ENCODE assay signal across 12 cellular contexts in the genomic region with DNA sequence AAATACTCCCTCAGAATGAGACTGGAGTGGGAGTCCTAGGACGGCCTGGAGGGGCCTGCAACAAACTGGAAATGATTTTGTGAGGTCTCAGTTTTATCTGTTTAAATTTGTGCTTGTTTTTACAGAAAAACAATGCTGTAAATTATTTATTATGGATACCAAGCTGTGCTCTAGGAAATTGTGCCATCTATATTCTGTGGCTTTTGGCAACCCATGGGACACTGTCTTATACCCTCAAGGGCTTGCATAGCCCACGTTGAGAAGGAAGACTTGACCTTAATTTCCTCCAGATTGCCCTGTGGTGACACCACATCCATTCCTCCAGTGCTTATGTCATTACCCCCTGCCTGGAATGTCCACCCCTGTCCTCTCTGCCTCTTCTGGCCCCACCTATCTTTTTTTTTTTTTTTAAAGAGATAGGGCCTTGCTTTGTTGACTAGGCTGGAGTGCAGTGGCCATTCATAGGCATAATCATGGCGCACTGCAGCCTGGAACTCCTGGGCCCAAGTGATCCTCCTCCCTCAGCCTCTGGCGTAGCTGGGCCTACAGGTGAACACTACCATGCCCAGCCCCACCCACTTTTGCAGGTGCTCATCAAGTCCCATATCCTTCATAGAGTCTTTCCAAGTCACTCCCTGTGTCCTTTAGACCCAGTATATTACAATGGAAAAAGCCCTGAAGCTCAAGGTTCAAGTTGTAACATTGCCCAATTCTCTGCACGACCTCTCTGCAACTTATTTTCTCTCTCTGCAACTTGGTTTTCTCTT.
DNase-seq lines count a peak whose midpoint lies in the region; ATAC-seq and TF ChIP-seq lines count a peak whose summit lies in the region.
"Had no signal": no experiment of that assay in that cellular context is flagged by ENCODE, and none has a peak within 500 bp of the region (broad histone marks: within the 10 kb centered on the region; RNA-seq: fewer than 3 reads in every experiment).

No MANE protein-coding gene starts in this region.

- H3K27me3 Mint-ChIP-seq in HFFc6 (ENCODE audit: insufficient read depth): peaks cover 2% of the 10 kb centered on the region; the same call in 1 of the 2 replicates

- H3K36me3 ChIP-seq in left lung (no peaks in the 10 kb centered on the region), WERI-Rb-1 (no peaks in the 10 kb centered on the region)

- H3K9me3 Mint-ChIP-seq in HFFc6: no peaks in the 10 kb centered on the region

- intact Hi-C loops in left lung (cut with DNase I): no loop called here

- H3K27me3 ChIP-seq in left lung (no peaks in the 10 kb centered on the region), WERI-Rb-1 (ENCODE audit: insufficient read depth, low read depth, severe bottlenecking) (peaks cover 12% of the 10 kb centered on the region)

- no peaks in the 10 kb centered on the region for H3K36me3 Mint-ChIP-seq in HFFc6 (ENCODE audit: low read depth)

- no peak overlapping the region for H3K4me3 ChIP-seq in left lung
- H3K4me3 ChIP-seq in WERI-Rb-1 (ENCODE audit: low read depth, low read length): no peak overlapping the region

- H3K27ac ChIP-seq in left lung (no peak overlapping the region), WERI-Rb-1 (no peak overlapping the region)
- H3K27ac ChIP-seq: parathyroid adenoma had no signal

- no peaks in the 10 kb centered on the region for H3K9me3 ChIP-seq in left lung
- no peaks in the 10 kb centered on the region for H3K9me3 ChIP-seq in WERI-Rb-1 (ENCODE audit: severe bottlenecking)

- TF ChIP-seq CTCF in HFFc6 (IDR thresholded peaks at IDR 0.05) (no peak), left lung (IDR thresholded peaks at IDR 0.05) (no peak), WERI-Rb-1 (IDR thresholded peaks at IDR 0.05; ENCODE audit: low read depth, low read length) (no peak)

- DNase-seq in A172 (ENCODE audit: low spot score) (peak; percentile 76), HFFc6 (peak; percentile 60), astrocyte of the hippocampus (ENCODE audit: low read depth, low spot score) (peak; percentile 57), left lung (no peak), WERI-Rb-1 (no peak)
- no peak for DNase-seq in stimulated activated CD4-positive, alpha-beta T cell treated with anti-CD3 and anti-CD28 coated beads, Interleukin-2, amount 100 ng/mL, for 24 hours
- DNase-seq: activated effector memory CD4-positive, alpha-beta T cell treated with Interleukin-2 at 50 U/mL for 16 hours; NCI-H1048 had no signal

- H3K27ac Mint-ChIP-seq in HFFc6: peak overlapping the region; percentile 96

- ATAC-seq in left lung (peak; percentile 48), GM19328 (IDR thresholded peaks at IDR 0.05; ENCODE audit: unreplicated experiment) (no peak), GM21723 (IDR thresholded peaks at IDR 0.05; ENCODE audit: unreplicated experiment) (no peak)
- ATAC-seq: activated CD4-positive, CD25-positive, alpha-beta regulatory T cell treated with anti-CD3 and anti-CD28 coated beads, Interleukin-2, amount 50 U/mL, for 24 hours had no signal

- H3K4me1 ChIP-seq in left lung: no peaks in the 10 kb centered on the region
- H3K4me1 ChIP-seq: parathyroid adenoma had no signal

- peaks cover 39% of the 10 kb centered on the region for H3K4me1 Mint-ChIP-seq in HFFc6 (ENCODE audit: low read depth)

- H3K4me3 Mint-ChIP-seq in HFFc6: peak overlapping the region; percentile 73; the same call in 1 of the 2 replicates

Comparison
In these comparisons a context has a peak if more than half of its experiments do, and no peak if none do; other contexts are left out.
1. DNase-seq: peak in A172 (single experiment), HFFc6 (single experiment) and astrocyte of the hippocampus (single experiment); none in left lung (0 of 2), WERI-Rb-1 (single experiment) and stimulated activated CD4-positive, alpha-beta T cell treated with anti-CD3 and anti-CD28 coated beads, Interleukin-2, amount 100 ng/mL, for 24 hours (0 of 2).